14 cellular contexts compared by ENCODE assay signal in the genomic region with DNA sequence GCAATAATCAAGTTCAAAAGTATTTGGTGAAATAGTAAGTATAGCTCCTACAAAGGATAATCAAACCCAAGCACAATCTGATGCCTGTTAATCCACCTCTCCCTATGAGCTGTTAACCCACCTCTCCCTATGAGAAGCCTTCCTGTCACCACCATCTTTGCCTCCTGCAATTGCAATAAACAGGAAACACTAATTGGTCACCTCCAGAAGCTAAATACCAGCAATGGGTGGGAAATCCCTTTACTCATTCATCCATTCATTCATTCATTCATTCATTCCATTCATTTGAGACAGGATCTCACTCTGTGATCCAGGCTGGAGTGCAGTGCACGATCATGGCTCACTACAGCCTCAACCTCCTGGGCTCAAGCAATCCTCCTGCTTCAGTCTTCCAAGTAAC.
"Had no signal": no experiment of that assay in that cellular context is flagged by ENCODE, and none has a peak within 500 bp of the region (broad histone marks: within the 10 kb centered on the region; RNA-seq: fewer than 3 reads in every experiment).

No MANE protein-coding gene starts in this region.

- H3K4me3 ChIP-seq: coronary artery, spleen, upper lobe of right lung had no signal

- H3K27ac ChIP-seq: coronary artery, spleen, upper lobe of right lung, VCaP had no signal

- H3K27me3 Mint-ChIP-seq: activated CD4-positive, alpha-beta T cell treated with anti-CD3 and anti-CD28 coated beads for 36 hours; effector memory CD8-positive, alpha-beta T cell had no signal

- H3K9me3 ChIP-seq: spleen, upper lobe of right lung had no signal

- H3K27ac Mint-ChIP-seq: activated CD4-positive, alpha-beta T cell treated with anti-CD3 and anti-CD28 coated beads for 36 hours; activated CD8-positive, alpha-beta T cell treated with anti-CD3 and anti-CD28 coated beads, Interleukin-2, amount 10 ng/mL, durations not matched to agents 7 days and 5 days; activated T-helper 1 cell treated with anti-CD3 and anti-CD28 coated beads, Interleukin-12 subunit alpha, Interleukin-12 subunit beta, Interleukin-2, Interleukin-4 antibody, amounts not matched to agents 30 ng/mL and 10 ng/mL and 1 ng/mL, durations not matched to agents 14 hours and 24 hours and 36 hours; effector memory CD8-positive, alpha-beta T cell had no signal

- H3K27me3 ChIP-seq: spleen, upper lobe of right lung had no signal

- H3K36me3 ChIP-seq: spleen, upper lobe of right lung had no signal

- DNase-seq: activated CD4-positive, alpha-beta T cell treated with anti-CD3 and anti-CD28 coated beads for 36 hours; activated CD8-positive, alpha-beta memory T cell treated with anti-CD3 and anti-CD28 coated beads, Interleukin-2, amount 50 U/mL, for 48 hours; activated CD8-positive, alpha-beta T cell treated with anti-CD3 and anti-CD28 coated beads, Interleukin-2, amount 10 ng/mL, durations not matched to agents 7 days and 5 days; activated naive CD4-positive, alpha-beta T cell treated with Interleukin-2 at 50 U/mL for 16 hours; effector memory CD8-positive, alpha-beta T cell; hippocampal formation; nucleus accumbens; spleen; stimulated activated CD4-positive, alpha-beta T cell treated with anti-CD3 and anti-CD28 coated beads, Interleukin-1b, Interleukin-23, amount 100 ng/mL, for 48 hours; stimulated activated naive CD4-positive, alpha-beta T cell treated with Interleukin-2 at 50 U/mL for 16 hours; upper lobe of right lung had no signal

- H3K4me3 Mint-ChIP-seq: activated CD4-positive, alpha-beta T cell treated with anti-CD3 and anti-CD28 coated beads for 36 hours; activated CD8-positive, alpha-beta T cell treated with anti-CD3 and anti-CD28 coated beads, Interleukin-2, amount 10 ng/mL, durations not matched to agents 7 days and 5 days; activated T-helper 1 cell treated with anti-CD3 and anti-CD28 coated beads, Interleukin-12 subunit alpha, Interleukin-12 subunit beta, Interleukin-2, Interleukin-4 antibody, amounts not matched to agents 30 ng/mL and 10 ng/mL and 1 ng/mL, durations not matched to agents 14 hours and 24 hours and 36 hours; effector memory CD8-positive, alpha-beta T cell had no signal

- H3K9me3 Mint-ChIP-seq: activated T-helper 1 cell treated with anti-CD3 and anti-CD28 coated beads, Interleukin-12 subunit alpha, Interleukin-12 subunit beta, Interleukin-2, Interleukin-4 antibody, amounts not matched to agents 30 ng/mL and 10 ng/mL and 1 ng/mL, durations not matched to agents 14 hours and 24 hours and 36 hours; effector memory CD8-positive, alpha-beta T cell had no signal
